1 cellular context compared by ENCODE assay signal in the genomic region with DNA sequence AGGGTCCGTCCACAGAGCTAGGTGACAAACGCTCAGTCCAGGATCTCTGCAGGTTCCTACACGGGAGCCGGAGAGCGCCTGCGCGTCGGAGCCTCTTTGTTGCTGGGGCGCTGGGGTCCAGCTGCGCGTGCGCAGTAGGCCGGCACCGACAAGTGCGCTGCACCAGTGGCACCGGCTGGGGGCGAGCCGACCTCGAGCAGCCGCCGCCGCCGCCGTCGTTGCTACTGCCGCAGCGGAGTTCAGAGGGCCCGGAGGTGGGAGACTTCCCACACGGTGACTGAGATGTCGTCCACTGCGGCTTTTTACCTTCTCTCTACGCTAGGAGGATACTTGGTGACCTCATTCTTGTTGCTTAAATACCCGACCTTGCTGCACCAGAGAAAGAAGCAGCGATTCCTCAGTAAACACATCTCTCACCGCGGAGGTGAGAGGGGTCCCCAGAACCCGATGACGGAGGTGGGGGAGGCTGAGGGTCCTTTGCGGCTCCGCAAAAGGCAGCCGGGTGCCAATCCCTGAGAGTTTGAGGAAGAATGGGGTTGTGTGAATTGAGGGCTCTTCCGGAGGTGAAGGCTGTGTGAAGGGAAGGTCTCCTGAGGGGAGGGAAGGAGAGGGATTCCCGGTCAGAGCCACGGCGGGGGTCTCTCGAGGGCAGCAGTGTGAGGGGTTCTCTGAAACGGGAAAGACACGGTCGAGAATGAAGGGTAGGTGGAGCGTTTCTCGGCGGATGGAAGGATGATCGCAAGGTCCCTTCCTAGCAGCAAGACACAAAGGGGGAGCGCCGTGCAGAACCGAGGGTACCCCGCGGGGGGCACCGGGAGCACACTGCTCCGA.
A peak's percentile ranks its signal among the peaks of the same experiment; 100 is the strongest.
TF ChIP-seq lines count a peak whose summit lies in the region.

A gene (plus strand): TSS at position 184 of the 831 bp plus-strand sequence. CDS start 99 bp downstream, at position 283.

TF ChIP-seq in HEK293, 187 proteins besides CTCF, POLR2A, EP300 and RAD21 (continued from another document and continues in another):
- TF ChIP-seq ZFP37 (tag by site-specific recombination; IDR thresholded peaks at IDR 0.05): peak; percentile 85; the same call in 1 of the 2 replicates
- no peak for TF ChIP-seq ZNF19 (tag by site-specific recombination; IDR thresholded peaks at IDR 0.05; ENCODE audit: low read depth)
- TF ChIP-seq, protein P1, sequence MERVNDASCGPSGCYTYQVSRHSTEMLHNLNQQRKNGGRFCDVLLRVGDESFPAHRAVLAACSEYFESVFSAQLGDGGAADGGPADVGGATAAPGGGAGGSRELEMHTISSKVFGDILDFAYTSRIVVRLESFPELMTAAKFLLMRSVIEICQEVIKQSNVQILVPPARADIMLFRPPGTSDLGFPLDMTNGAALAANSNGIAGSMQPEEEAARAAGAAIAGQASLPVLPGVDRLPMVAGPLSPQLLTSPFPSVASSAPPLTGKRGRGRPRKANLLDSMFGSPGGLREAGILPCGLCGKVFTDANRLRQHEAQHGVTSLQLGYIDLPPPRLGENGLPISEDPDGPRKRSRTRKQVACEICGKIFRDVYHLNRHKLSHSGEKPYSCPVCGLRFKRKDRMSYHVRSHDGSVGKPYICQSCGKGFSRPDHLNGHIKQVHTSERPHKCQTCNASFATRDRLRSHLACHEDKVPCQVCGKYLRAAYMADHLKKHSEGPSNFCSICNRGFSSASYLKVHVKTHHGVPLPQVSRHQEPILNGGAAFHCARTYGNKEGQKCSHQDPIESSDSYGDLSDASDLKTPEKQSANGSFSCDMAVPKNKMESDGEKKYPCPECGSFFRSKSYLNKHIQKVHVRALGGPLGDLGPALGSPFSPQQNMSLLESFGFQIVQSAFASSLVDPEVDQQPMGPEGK (tag by site-specific recombination; IDR thresholded peaks at IDR 0.05): peak; percentile 83
- no peak; the same call in 1 of the 2 replicates for TF ChIP-seq ZNF610 (tag by site-specific recombination; IDR thresholded peaks at IDR 0.05; ENCODE audit: borderline replicate concordance)
- TF ChIP-seq ZEB2 (tag by site-specific recombination; IDR thresholded peaks at IDR 0.05): peak; percentile 75
- peak; percentile 98 for TF ChIP-seq GLIS2 (tag by site-specific recombination; IDR thresholded peaks at IDR 0.05)
- TF ChIP-seq, protein P2, sequence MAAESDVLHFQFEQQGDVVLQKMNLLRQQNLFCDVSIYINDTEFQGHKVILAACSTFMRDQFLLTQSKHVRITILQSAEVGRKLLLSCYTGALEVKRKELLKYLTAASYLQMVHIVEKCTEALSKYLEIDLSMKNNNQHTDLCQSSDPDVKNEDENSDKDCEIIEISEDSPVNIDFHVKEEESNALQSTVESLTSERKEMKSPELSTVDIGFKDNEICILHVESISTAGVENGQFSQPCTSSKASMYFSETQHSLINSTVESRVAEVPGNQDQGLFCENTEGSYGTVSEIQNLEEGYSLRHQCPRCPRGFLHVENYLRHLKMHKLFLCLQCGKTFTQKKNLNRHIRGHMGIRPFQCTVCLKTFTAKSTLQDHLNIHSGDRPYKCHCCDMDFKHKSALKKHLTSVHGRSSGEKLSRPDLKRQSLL (tag by site-specific recombination; IDR thresholded peaks at IDR 0.05): no peak
- peak; percentile 88 for TF ChIP-seq ZNF335 (tag by site-specific recombination; conservative IDR thresholded peaks at IDR 0.05)
- no peak for TF ChIP-seq ZNF157 (tag by site-specific recombination; IDR thresholded peaks at IDR 0.05)
- TF ChIP-seq ZNF660 (tag by site-specific recombination; IDR thresholded peaks at IDR 0.05): peak; percentile 77
- no peak for TF ChIP-seq ZSCAN16 (tag by site-specific recombination; IDR thresholded peaks at IDR 0.05)
- TF ChIP-seq, protein P3, sequence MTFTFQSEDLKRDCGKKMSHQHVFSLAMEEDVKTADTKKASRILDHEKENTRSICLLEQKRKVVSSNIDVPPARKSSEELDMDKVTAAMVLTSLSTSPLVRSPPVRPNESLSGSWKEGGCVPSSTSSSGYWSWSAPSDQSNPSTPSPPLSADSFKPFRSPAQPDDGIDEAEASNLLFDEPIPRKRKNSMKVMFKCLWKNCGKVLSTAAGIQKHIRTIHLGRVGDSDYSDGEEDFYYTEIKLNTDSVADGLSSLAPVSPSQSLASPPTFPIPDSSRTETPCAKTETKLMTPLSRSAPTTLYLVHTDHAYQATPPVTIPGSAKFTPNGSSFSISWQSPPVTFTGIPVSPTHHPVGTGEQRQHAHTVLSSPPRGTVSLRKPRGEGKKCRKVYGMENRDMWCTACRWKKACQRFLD (tag by site-specific recombination; IDR thresholded peaks at IDR 0.05): no peak
- no peak for TF ChIP-seq ZNF140 (tag by site-specific recombination; IDR thresholded peaks at IDR 0.05)
- TF ChIP-seq, protein P4, sequence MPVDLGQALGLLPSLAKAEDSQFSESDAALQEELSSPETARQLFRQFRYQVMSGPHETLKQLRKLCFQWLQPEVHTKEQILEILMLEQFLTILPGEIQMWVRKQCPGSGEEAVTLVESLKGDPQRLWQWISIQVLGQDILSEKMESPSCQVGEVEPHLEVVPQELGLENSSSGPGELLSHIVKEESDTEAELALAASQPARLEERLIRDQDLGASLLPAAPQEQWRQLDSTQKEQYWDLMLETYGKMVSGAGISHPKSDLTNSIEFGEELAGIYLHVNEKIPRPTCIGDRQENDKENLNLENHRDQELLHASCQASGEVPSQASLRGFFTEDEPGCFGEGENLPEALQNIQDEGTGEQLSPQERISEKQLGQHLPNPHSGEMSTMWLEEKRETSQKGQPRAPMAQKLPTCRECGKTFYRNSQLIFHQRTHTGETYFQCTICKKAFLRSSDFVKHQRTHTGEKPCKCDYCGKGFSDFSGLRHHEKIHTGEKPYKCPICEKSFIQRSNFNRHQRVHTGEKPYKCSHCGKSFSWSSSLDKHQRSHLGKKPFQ (tag by site-specific recombination; IDR thresholded peaks at IDR 0.05): peak; percentile 96
- no peak for TF ChIP-seq ZNF747 (tag by site-specific recombination; IDR thresholded peaks at IDR 0.05)
- TF ChIP-seq, protein P5, sequence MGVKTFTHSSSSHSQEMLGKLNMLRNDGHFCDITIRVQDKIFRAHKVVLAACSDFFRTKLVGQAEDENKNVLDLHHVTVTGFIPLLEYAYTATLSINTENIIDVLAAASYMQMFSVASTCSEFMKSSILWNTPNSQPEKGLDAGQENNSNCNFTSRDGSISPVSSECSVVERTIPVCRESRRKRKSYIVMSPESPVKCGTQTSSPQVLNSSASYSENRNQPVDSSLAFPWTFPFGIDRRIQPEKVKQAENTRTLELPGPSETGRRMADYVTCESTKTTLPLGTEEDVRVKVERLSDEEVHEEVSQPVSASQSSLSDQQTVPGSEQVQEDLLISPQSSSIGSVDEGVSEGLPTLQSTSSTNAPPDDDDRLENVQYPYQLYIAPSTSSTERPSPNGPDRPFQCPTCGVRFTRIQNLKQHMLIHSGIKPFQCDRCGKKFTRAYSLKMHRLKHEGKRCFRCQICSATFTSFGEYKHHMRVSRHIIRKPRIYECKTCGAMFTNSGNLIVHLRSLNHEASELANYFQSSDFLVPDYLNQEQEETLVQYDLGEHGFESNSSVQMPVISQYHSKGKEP (tag by site-specific recombination; IDR thresholded peaks at IDR 0.05): no peak; the same call in 1 of the 2 replicates
- TF ChIP-seq ZNF501 (tag by site-specific recombination; IDR thresholded peaks at IDR 0.05): peak; percentile 75; the same call in 1 of the 2 replicates
- TF ChIP-seq ZNF48 (tag by site-specific recombination; IDR thresholded peaks at IDR 0.05): no peak
- peak; percentile 46; the same call in 1 of the 2 replicates for TF ChIP-seq IKZF3 (tag by site-specific recombination; IDR thresholded peaks at IDR 0.05)
- no peak for TF ChIP-seq ZNF510 (tag by site-specific recombination; IDR thresholded peaks at IDR 0.05; ENCODE audit: insufficient replicate concordance)
- TF ChIP-seq SCRT2 (tag by site-specific recombination; IDR thresholded peaks at IDR 0.05): peak; percentile 50; the same call in 1 of the 2 replicates
- TF ChIP-seq, protein P6, sequence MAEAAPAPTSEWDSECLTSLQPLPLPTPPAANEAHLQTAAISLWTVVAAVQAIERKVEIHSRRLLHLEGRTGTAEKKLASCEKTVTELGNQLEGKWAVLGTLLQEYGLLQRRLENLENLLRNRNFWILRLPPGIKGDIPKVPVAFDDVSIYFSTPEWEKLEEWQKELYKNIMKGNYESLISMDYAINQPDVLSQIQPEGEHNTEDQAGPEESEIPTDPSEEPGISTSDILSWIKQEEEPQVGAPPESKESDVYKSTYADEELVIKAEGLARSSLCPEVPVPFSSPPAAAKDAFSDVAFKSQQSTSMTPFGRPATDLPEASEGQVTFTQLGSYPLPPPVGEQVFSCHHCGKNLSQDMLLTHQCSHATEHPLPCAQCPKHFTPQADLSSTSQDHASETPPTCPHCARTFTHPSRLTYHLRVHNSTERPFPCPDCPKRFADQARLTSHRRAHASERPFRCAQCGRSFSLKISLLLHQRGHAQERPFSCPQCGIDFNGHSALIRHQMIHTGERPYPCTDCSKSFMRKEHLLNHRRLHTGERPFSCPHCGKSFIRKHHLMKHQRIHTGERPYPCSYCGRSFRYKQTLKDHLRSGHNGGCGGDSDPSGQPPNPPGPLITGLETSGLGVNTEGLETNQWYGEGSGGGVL (tag by site-specific recombination; IDR thresholded peaks at IDR 0.05): peak; percentile 92
- TF ChIP-seq, protein P7, sequence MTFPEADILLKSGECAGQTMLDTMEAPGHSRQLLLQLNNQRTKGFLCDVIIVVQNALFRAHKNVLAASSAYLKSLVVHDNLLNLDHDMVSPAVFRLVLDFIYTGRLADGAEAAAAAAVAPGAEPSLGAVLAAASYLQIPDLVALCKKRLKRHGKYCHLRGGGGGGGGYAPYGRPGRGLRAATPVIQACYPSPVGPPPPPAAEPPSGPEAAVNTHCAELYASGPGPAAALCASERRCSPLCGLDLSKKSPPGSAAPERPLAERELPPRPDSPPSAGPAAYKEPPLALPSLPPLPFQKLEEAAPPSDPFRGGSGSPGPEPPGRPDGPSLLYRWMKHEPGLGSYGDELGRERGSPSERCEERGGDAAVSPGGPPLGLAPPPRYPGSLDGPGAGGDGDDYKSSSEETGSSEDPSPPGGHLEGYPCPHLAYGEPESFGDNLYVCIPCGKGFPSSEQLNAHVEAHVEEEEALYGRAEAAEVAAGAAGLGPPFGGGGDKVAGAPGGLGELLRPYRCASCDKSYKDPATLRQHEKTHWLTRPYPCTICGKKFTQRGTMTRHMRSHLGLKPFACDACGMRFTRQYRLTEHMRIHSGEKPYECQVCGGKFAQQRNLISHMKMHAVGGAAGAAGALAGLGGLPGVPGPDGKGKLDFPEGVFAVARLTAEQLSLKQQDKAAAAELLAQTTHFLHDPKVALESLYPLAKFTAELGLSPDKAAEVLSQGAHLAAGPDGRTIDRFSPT (tag by site-specific recombination; IDR thresholded peaks at IDR 0.05): no peak
- no peak for TF ChIP-seq ZNF837 (tag by site-specific recombination; IDR thresholded peaks at IDR 0.05)
- TF ChIP-seq ZNF777 (tag by site-specific recombination; IDR thresholded peaks at IDR 0.05; ENCODE audit: borderline replicate concordance): peak; percentile 94
- TF ChIP-seq ZBTB48 (tag by site-specific recombination; IDR thresholded peaks at IDR 0.05): peak; percentile 93
- TF ChIP-seq, protein P8, sequence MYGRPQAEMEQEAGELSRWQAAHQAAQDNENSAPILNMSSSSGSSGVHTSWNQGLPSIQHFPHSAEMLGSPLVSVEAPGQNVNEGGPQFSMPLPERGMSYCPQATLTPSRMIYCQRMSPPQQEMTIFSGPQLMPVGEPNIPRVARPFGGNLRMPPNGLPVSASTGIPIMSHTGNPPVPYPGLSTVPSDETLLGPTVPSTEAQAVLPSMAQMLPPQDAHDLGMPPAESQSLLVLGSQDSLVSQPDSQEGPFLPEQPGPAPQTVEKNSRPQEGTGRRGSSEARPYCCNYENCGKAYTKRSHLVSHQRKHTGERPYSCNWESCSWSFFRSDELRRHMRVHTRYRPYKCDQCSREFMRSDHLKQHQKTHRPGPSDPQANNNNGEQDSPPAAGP (tag by site-specific recombination; IDR thresholded peaks at IDR 0.05): peak; percentile 67; the same call in 1 of the 2 replicates
- TF ChIP-seq, protein P9, sequence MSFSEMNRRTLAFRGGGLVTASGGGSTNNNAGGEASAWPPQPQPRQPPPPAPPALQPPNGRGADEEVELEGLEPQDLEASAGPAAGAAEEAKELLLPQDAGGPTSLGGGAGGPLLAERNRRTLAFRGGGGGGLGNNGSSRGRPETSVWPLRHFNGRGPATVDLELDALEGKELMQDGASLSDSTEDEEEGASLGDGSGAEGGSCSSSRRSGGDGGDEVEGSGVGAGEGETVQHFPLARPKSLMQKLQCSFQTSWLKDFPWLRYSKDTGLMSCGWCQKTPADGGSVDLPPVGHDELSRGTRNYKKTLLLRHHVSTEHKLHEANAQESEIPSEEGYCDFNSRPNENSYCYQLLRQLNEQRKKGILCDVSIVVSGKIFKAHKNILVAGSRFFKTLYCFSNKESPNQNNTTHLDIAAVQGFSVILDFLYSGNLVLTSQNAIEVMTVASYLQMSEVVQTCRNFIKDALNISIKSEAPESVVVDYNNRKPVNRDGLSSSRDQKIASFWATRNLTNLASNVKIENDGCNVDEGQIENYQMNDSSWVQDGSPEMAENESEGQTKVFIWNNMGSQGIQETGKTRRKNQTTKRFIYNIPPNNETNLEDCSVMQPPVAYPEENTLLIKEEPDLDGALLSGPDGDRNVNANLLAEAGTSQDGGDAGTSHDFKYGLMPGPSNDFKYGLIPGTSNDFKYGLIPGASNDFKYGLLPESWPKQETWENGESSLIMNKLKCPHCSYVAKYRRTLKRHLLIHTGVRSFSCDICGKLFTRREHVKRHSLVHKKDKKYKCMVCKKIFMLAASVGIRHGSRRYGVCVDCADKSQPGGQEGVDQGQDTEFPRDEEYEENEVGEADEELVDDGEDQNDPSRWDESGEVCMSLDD (tag by site-specific recombination; IDR thresholded peaks at IDR 0.05): peak; percentile 95
- TF ChIP-seq, protein P10, sequence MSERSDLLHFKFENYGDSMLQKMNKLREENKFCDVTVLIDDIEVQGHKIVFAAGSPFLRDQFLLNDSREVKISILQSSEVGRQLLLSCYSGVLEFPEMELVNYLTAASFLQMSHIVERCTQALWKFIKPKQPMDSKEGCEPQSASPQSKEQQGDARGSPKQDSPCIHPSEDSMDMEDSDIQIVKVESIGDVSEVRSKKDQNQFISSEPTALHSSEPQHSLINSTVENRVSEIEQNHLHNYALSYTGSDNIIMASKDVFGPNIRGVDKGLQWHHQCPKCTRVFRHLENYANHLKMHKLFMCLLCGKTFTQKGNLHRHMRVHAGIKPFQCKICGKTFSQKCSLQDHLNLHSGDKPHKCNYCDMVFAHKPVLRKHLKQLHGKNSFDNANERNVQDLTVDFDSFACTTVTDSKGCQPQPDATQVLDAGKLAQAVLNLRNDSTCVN (tag by site-specific recombination; optimal IDR thresholded peaks at IDR 0.05): peak; percentile 53
- TF ChIP-seq, protein P11, sequence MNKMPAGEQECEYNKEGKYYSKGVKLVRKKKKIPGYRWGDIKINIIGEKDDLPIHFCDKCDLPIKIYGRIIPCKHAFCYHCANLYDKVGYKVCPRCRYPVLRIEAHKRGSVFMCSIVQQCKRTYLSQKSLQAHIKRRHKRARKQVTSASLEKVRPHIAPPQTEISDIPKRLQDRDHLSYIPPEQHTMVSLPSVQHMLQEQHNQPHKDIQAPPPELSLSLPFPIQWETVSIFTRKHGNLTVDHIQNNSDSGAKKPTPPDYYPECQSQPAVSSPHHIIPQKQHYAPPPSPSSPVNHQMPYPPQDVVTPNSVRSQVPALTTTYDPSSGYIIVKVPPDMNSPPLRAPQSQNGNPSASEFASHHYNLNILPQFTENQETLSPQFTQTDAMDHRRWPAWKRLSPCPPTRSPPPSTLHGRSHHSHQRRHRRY (tag by site-specific recombination; IDR thresholded peaks at IDR 0.05): no peak
- no peak for TF ChIP-seq ZNF202 (tag by site-specific recombination; IDR thresholded peaks at IDR 0.05; ENCODE audit: borderline replicate concordance)
- no peak; the same call in 1 of the 2 replicates for TF ChIP-seq ZNF16 (tag by site-specific recombination; IDR thresholded peaks at IDR 0.05; ENCODE audit: low read depth)
- TF ChIP-seq ZNF596 (tag by site-specific recombination; IDR thresholded peaks at IDR 0.05): no peak
- TF ChIP-seq GLI4 (tag by site-specific recombination; IDR thresholded peaks at IDR 0.05): peak; percentile 27; the same call in 1 of the 2 replicates
- TF ChIP-seq ZNF239 (tag by site-specific recombination; IDR thresholded peaks at IDR 0.05): no peak
- TF ChIP-seq ZNF521 (tag by site-specific recombination; IDR thresholded peaks at IDR 0.05): no peak
- no peak for TF ChIP-seq ZBTB1 (tag by site-specific recombination; IDR thresholded peaks at IDR 0.05)
